Comparison of ENCODE assay signal across 1 cellular context in the genomic region with DNA sequence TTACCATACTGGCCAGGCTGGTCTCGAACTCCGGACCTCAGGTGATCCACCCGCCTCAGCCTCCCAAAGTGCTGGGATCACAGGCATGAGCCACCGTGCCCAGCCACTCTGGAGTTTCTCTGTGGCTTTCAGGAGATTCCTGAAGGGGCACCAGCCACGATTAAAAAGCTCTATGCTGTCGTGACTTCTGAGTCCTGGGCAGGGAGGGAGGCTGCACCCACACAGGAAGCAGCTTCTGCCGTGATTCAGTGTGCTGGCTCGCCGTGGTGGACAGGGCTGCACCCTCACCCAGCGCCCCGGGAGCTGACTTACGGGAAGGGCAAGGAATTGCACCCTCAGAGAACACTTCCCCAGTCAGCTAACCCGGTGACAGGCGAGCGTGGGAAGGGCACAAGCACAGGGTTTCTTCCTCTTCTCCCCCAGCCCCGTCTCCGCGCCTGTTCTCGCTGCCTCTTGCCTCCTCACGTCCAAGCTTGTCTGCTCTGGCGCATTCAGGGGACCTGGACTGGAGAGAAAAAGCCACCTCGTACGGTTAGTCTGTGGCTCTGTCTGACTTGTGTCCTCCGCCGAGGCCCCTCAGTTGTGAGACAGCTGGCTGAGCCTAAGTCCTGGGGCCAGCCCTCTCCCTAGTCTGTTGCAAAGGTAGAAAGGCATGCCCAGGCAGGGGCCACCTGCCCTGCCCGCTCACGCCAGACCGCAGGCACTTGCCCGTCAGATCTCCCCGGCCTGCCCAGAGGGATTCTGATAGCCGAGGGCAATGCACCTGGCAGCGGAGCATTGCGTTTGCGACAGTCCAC.
TF ChIP-seq lines count a peak whose summit lies in the region.

No MANE protein-coding gene starts in this region.

TF ChIP-seq in HepG2, 621 proteins besides CTCF, POLR2A, EP300 and RAD21 (continued from another document and continues in another):
- TF ChIP-seq ZNF138 (CRISPR knock-in tag; IDR thresholded peaks at IDR 0.05; ENCODE audit: low read depth) (no peak), ZNF780A (CRISPR knock-in tag; IDR thresholded peaks at IDR 0.05) (peak; percentile 85), ZMAT3 (CRISPR knock-in tag; conservative IDR thresholded peaks at IDR 0.05) (no peak), HNF4A (CRISPR knock-in tag; IDR thresholded peaks at IDR 0.05) (no peak), RFX5 (IDR thresholded peaks at IDR 0.05; ENCODE audit: low read depth, low read length) (no peak), TEAD2 (CRISPR knock-in tag; IDR thresholded peaks at IDR 0.05) (no peak), ZNF569 (CRISPR knock-in tag; IDR thresholded peaks at IDR 0.05; ENCODE audit: borderline replicate concordance) (no peak), SSRP1 (CRISPR knock-in tag; IDR thresholded peaks at IDR 0.05) (peak; percentile 83; the same call in 1 of the 2 replicates), YEATS4 (CRISPR knock-in tag; IDR thresholded peaks at IDR 0.05; ENCODE audit: borderline replicate concordance) (no peak; the same call in 1 of the 2 replicates), PAWR (CRISPR knock-in tag; IDR thresholded peaks at IDR 0.05; ENCODE audit: borderline replicate concordance) (peak; percentile 99; the same call in 1 of the 2 replicates), ZNF790 (CRISPR knock-in tag; IDR thresholded peaks at IDR 0.05; ENCODE audit: borderline replicate concordance) (no peak), SAFB2 (CRISPR knock-in tag; IDR thresholded peaks at IDR 0.05; ENCODE audit: borderline replicate concordance, low read depth) (peak; percentile 54; the same call in 1 of the 2 replicates), HIVEP1 (CRISPR knock-in tag; IDR thresholded peaks at IDR 0.05) (no peak), ZNF34 (CRISPR knock-in tag; IDR thresholded peaks at IDR 0.05; ENCODE audit: borderline replicate concordance) (peak; percentile 98), NR2F6 (IDR thresholded peaks at IDR 0.05) (no peak), NR2F6 (CRISPR knock-in tag; IDR thresholded peaks at IDR 0.05) (no peak), NCOA2 (CRISPR knock-in tag; IDR thresholded peaks at IDR 0.05) (no peak), RBM39 (IDR thresholded peaks at IDR 0.05; ENCODE audit: low read depth, low read length, poor library complexity, severe bottlenecking) (peak; percentile 15), POLR2G (IDR thresholded peaks at IDR 0.05; ENCODE audit: low read depth, low read length) (peak; percentile 78), ZNF672 (CRISPR knock-in tag; IDR thresholded peaks at IDR 0.05) (0 out of 2 replicates have a peak, but pooled peaks have one; percentile 21), MXI1 (IDR thresholded peaks at IDR 0.05; ENCODE audit: borderline replicate concordance, low read depth, low read length) (no peak), KDM5B (CRISPR knock-in tag; IDR thresholded peaks at IDR 0.05; ENCODE audit: borderline replicate concordance) (peak; percentile 32), SIN3B (IDR thresholded peaks at IDR 0.05; ENCODE audit: low read length) (no peak), ZZZ3 (CRISPR knock-in tag; IDR thresholded peaks at IDR 0.05; ENCODE audit: borderline replicate concordance) (peak; percentile 72; the same call in 1 of the 2 replicates), MTF1 (CRISPR knock-in tag; IDR thresholded peaks at IDR 0.05) (no peak), ZNF782 (CRISPR knock-in tag; IDR thresholded peaks at IDR 0.05; ENCODE audit: borderline replicate concordance) (peak; percentile 87), KLF12 (CRISPR knock-in tag; IDR thresholded peaks at IDR 0.05; ENCODE audit: borderline replicate concordance) (no peak), JUNB (CRISPR knock-in tag; IDR thresholded peaks at IDR 0.05; ENCODE audit: borderline replicate concordance) (no peak), FOXJ3 (CRISPR knock-in tag; IDR thresholded peaks at IDR 0.05; ENCODE audit: borderline replicate concordance) (no peak)
- TF ChIP-seq, protein P1, sequence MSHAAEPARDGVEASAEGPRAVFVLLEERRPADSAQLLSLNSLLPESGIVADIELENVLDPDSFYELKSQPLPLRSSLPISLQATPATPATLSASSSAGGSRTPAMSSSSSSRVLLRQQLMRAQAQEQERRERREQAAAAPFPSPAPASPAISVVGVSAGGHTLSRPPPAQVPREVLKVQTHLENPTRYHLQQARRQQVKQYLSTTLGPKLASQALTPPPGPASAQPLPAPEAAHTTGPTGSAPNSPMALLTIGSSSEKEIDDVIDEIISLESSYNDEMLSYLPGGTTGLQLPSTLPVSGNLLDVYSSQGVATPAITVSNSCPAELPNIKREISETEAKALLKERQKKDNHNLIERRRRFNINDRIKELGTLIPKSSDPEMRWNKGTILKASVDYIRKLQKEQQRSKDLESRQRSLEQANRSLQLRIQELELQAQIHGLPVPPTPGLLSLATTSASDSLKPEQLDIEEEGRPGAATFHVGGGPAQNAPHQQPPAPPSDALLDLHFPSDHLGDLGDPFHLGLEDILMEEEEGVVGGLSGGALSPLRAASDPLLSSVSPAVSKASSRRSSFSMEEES (CRISPR knock-in tag; IDR thresholded peaks at IDR 0.05): no peak
- TF ChIP-seq, protein P2, sequence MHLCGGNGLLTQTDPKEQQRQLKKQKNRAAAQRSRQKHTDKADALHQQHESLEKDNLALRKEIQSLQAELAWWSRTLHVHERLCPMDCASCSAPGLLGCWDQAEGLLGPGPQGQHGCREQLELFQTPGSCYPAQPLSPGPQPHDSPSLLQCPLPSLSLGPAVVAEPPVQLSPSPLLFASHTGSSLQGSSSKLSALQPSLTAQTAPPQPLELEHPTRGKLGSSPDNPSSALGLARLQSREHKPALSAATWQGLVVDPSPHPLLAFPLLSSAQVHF (CRISPR knock-in tag; IDR thresholded peaks at IDR 0.05): 0 out of 2 replicates have a peak, but pooled peaks have one; percentile 24
- TF ChIP-seq, protein P3, sequence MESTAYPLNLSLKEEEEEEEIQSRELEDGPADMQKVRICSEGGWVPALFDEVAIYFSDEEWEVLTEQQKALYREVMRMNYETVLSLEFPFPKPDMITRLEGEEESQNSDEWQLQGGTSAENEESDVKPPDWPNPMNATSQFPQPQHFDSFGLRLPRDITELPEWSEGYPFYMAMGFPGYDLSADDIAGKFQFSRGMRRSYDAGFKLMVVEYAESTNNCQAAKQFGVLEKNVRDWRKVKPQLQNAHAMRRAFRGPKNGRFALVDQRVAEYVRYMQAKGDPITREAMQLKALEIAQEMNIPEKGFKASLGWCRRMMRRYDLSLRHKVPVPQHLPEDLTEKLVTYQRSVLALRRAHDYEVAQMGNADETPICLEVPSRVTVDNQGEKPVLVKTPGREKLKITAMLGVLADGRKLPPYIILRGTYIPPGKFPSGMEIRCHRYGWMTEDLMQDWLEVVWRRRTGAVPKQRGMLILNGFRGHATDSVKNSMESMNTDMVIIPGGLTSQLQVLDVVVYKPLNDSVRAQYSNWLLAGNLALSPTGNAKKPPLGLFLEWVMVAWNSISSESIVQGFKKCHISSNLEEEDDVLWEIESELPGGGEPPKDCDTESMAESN (CRISPR knock-in tag; conservative IDR thresholded peaks at IDR 0.05): no peak
- TF ChIP-seq, protein P4, sequence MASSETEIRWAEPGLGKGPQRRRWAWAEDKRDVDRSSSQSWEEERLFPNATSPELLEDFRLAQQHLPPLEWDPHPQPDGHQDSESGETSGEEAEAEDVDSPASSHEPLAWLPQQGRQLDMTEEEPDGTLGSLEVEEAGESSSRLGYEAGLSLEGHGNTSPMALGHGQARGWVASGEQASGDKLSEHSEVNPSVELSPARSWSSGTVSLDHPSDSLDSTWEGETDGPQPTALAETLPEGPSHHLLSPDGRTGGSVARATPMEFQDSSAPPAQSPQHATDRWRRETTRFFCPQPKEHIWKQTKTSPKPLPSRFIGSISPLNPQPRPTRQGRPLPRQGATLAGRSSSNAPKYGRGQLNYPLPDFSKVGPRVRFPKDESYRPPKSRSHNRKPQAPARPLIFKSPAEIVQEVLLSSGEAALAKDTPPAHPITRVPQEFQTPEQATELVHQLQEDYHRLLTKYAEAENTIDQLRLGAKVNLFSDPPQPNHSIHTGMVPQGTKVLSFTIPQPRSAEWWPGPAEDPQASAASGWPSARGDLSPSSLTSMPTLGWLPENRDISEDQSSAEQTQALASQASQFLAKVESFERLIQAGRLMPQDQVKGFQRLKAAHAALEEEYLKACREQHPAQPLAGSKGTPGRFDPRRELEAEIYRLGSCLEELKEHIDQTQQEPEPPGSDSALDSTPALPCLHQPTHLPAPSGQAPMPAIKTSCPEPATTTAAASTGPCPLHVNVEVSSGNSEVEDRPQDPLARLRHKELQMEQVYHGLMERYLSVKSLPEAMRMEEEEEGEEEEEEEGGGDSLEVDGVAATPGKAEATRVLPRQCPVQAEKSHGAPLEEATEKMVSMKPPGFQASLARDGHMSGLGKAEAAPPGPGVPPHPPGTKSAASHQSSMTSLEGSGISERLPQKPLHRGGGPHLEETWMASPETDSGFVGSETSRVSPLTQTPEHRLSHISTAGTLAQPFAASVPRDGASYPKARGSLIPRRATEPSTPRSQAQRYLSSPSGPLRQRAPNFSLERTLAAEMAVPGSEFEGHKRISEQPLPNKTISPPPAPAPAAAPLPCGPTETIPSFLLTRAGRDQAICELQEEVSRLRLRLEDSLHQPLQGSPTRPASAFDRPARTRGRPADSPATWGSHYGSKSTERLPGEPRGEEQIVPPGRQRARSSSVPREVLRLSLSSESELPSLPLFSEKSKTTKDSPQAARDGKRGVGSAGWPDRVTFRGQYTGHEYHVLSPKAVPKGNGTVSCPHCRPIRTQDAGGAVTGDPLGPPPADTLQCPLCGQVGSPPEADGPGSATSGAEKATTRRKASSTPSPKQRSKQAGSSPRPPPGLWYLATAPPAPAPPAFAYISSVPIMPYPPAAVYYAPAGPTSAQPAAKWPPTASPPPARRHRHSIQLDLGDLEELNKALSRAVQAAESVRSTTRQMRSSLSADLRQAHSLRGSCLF (CRISPR knock-in tag; IDR thresholded peaks at IDR 0.05; ENCODE audit: borderline replicate concordance): no peak
- TF ChIP-seq, protein P5, sequence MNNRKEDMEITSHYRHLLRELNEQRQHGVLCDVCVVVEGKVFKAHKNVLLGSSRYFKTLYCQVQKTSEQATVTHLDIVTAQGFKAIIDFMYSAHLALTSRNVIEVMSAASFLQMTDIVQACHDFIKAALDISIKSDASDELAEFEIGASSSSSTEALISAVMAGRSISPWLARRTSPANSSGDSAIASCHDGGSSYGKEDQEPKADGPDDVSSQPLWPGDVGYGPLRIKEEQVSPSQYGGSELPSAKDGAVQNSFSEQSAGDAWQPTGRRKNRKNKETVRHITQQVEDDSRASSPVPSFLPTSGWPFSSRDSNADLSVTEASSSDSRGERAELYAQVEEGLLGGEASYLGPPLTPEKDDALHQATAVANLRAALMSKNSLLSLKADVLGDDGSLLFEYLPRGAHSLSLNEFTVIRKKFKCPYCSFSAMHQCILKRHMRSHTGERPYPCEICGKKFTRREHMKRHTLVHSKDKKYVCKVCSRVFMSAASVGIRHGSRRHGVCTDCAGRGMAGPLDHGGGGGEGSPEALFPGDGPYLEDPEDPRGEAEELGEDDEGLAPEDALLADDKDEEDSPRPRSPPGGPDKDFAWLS (CRISPR knock-in tag; IDR thresholded peaks at IDR 0.05; ENCODE audit: borderline replicate concordance): peak; percentile 86; the same call in 1 of the 2 replicates
- TF ChIP-seq, protein P6, sequence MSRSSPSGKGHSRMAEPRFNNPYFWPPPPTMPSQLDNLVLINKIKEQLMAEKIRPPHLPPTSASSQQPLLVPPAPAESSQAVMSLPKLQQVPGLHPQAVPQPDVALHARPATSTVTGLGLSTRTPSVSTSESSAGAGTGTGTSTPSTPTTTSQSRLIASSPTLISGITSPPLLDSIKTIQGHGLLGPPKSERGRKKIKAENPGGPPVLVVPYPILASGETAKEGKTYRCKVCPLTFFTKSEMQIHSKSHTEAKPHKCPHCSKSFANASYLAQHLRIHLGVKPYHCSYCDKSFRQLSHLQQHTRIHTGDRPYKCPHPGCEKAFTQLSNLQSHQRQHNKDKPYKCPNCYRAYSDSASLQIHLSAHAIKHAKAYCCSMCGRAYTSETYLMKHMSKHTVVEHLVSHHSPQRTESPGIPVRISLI (CRISPR knock-in tag; IDR thresholded peaks at IDR 0.05; ENCODE audit: borderline replicate concordance): peak; percentile 48; the same call in 1 of the 2 replicates
- TF ChIP-seq, protein P7, sequence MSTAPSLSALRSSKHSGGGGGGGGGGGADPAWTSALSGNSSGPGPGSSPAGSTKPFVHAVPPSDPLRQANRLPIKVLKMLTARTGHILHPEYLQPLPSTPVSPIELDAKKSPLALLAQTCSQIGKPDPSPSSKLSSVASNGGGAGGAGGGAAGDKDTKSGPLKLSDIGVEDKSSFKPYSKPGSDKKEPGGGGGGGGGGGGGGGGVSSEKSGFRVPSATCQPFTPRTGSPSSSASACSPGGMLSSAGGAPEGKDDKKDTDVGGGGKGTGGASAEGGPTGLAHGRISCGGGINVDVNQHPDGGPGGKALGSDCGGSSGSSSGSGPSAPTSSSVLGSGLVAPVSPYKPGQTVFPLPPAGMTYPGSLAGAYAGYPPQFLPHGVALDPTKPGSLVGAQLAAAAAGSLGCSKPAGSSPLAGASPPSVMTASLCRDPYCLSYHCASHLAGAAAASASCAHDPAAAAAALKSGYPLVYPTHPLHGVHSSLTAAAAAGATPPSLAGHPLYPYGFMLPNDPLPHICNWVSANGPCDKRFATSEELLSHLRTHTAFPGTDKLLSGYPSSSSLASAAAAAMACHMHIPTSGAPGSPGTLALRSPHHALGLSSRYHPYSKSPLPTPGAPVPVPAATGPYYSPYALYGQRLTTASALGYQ (CRISPR knock-in tag; IDR thresholded peaks at IDR 0.05): no peak
- TF ChIP-seq, protein P8, sequence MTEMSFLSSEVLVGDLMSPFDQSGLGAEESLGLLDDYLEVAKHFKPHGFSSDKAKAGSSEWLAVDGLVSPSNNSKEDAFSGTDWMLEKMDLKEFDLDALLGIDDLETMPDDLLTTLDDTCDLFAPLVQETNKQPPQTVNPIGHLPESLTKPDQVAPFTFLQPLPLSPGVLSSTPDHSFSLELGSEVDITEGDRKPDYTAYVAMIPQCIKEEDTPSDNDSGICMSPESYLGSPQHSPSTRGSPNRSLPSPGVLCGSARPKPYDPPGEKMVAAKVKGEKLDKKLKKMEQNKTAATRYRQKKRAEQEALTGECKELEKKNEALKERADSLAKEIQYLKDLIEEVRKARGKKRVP (CRISPR knock-in tag; IDR thresholded peaks at IDR 0.05): peak in 1 of 2 experiments; percentile 32; a peak in 2 of 4 replicates
- TF ChIP-seq, protein P9, sequence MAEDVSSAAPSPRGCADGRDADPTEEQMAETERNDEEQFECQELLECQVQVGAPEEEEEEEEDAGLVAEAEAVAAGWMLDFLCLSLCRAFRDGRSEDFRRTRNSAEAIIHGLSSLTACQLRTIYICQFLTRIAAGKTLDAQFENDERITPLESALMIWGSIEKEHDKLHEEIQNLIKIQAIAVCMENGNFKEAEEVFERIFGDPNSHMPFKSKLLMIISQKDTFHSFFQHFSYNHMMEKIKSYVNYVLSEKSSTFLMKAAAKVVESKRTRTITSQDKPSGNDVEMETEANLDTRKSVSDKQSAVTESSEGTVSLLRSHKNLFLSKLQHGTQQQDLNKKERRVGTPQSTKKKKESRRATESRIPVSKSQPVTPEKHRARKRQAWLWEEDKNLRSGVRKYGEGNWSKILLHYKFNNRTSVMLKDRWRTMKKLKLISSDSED (CRISPR knock-in tag; IDR thresholded peaks at IDR 0.05): no peak
- TF ChIP-seq, protein P10, sequence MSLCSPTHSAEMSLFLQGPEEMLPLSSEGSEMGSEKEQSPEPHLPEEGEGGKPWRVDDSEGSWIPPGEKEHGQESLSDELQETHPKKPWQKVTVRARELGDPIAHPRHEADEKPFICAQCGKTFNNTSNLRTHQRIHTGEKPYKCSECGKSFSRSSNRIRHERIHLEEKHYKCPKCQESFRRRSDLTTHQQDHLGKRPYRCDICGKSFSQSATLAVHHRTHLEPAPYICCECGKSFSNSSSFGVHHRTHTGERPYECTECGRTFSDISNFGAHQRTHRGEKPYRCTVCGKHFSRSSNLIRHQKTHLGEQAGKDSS (CRISPR knock-in tag; IDR thresholded peaks at IDR 0.05; ENCODE audit: borderline replicate concordance, low read depth): peak; percentile 15; the same call in 1 of the 2 replicates
